In genomic region chr2:126655500-126656310, GRCh38 we compare ENCODE assay signal across 8 cellular contexts. TPM values are rescaled to one million over a fixed set of nuclear protein-coding genes. Genes with fewer than 3 reads are reported as not detected.
A peak's percentile ranks its signal among the peaks of the same experiment; 100 is the strongest.
DNase-seq lines count a peak whose midpoint lies in the region; ATAC-seq, FAIRE-seq and TF ChIP-seq lines count a peak whose summit lies in the region.

Gene GYPC, plus strand, starts transcription at chr2:126656158. Its CDS starts 106 bp downstream, at chr2:126656264.

- CTCF ChIA-PET in CD8-positive, alpha-beta memory T cell (lab: Charles Lee), result interaction anchor here (0.6 to 1.1 kb wide), 2 partner anchors 21 to 121 kb away, joined by 3 read pairs; no protein-coding TSS in a partner anchor
- CTCF ChIA-PET in activated CD8-positive, alpha-beta T cell treated with anti-CD3 and anti-CD28 coated beads for 36 hours (lab: Charles Lee), result interaction anchor here (1.3 to 3.1 kb wide), 2 partner anchors 121 to 128 kb away, joined by 3 to 13 read pairs; no protein-coding TSS in a partner anchor
- CTCF ChIA-PET in endothelial cell of umbilical vein (lab: Charles Lee), result no interaction called here

- H3K9me1 ChIP-seq in endothelial cell of umbilical vein (replicated peaks; ENCODE audit: control insufficient read depth, extremely low read depth, insufficient read depth, low read length), result no peaks in the 10 kb centered on the region

- H3K4me1 ChIP-seq in CD8-positive, alpha-beta memory T cell (ENCODE audit: insufficient read depth, low read length), result peaks cover 43% of the 10 kb centered on the region
- peaks cover 28% of the 10 kb centered on the region for H3K4me1 ChIP-seq in endothelial cell of umbilical vein (ENCODE audit: control insufficient read depth, extremely low read depth, insufficient read depth, low read length)
- peaks cover 52% of the 10 kb centered on the region for H3K4me1 ChIP-seq in mononuclear cell (ENCODE audit: insufficient read depth, low read length)
- H3K4me1 ChIP-seq in thoracic aorta (ENCODE audit: control insufficient read depth in 1 of 2, low read depth in 2 of 2), result peaks cover 18 to 50% of the 10 kb centered on the region in 2 donors

- no peaks in the 10 kb centered on the region for H3K36me3 ChIP-seq in CD8-positive, alpha-beta memory T cell (ENCODE audit: insufficient read depth, low read length)
- no peaks in the 10 kb centered on the region for H3K36me3 ChIP-seq in endothelial cell of umbilical vein (ENCODE audit: control insufficient read depth in 2 of 2, extremely low read depth in 1 of 2, insufficient read depth in 2 of 2, low read length in 2 of 2)
- no peaks in the 10 kb centered on the region for H3K36me3 ChIP-seq in thoracic aorta

- intact Hi-C loops in activated CD8-positive, alpha-beta T cell treated with anti-CD3 and anti-CD28 coated beads for 36 hours (cut with micrococcal nuclease), result loop anchor here (5.0 kb wide), 1 partner anchor 122 kb away; no protein-coding TSS in a partner anchor
- intact Hi-C loops in endothelial cell of umbilical vein (cut with micrococcal nuclease), result loop anchor here (5.0 kb wide), 2 partner anchors 122 to 407 kb away; no protein-coding TSS in a partner anchor

- H4K20me1 ChIP-seq in endothelial cell of umbilical vein (replicated peaks; ENCODE audit: control insufficient read depth, extremely low read depth, insufficient read depth, low read length), result no peaks in the 10 kb centered on the region

- no peaks in the 10 kb centered on the region for H3K27me3 ChIP-seq in CD8-positive, alpha-beta memory T cell (ENCODE audit: insufficient read depth, low read length, poor library complexity, severe bottlenecking)
- H3K27me3 ChIP-seq in endothelial cell of umbilical vein (ENCODE audit: control insufficient read depth in 2 of 2, insufficient read depth in 2 of 2, low read length in 2 of 2) (no peaks in the 10 kb centered on the region), mononuclear cell (ENCODE audit: insufficient read depth, low read length) (no peaks in the 10 kb centered on the region), thoracic aorta (replicated peaks; ENCODE audit: insufficient read depth) (no peaks in the 10 kb centered on the region)

- H2AFZ ChIP-seq in endothelial cell of umbilical vein (ENCODE audit: low read depth, low read length), result no peak within 1 kb of the TSS

- TF ChIP-seq CTCF in activated CD8-positive, alpha-beta T cell treated with anti-CD3 and anti-CD28 coated beads for 36 hours (IDR thresholded peaks at IDR 0.05), result no peak
- TF ChIP-seq CTCF in endothelial cell of umbilical vein (IDR thresholded peaks at IDR 0.05; ENCODE audit: extremely low read depth in 1 of 2, insufficient read depth in 1 of 2, low read depth in 1 of 2, low read length in 2 of 2) (no peak), thoracic aorta (IDR thresholded peaks at IDR 0.05) (no peak)

- peak; percentile 38 to 68 (median 61) for DNase-seq in CD8-positive, alpha-beta memory T cell
- DNase-seq in HK-2 (ENCODE audit: unreplicated experiment), result peak; percentile 41
- peak; percentile 71 for DNase-seq in activated CD8-positive, alpha-beta T cell treated with anti-CD3 and anti-CD28 coated beads for 36 hours
- DNase-seq in endothelial cell of umbilical vein (ENCODE audit: low read depth, low spot score), result no peak
- DNase-seq in thoracic aorta (ENCODE audit: low spot score), result peak; percentile 41
- no peak for DNase-seq in DMS79 treated with DMSO at 0.1 percent for 48 hours (lab: John Stamatoyannopoulos, UW)

- peak within 1 kb of the TSS; percentile 12 for H3K9ac ChIP-seq in endothelial cell of umbilical vein (replicated peaks; ENCODE audit: extremely low read depth, insufficient read depth, low read length)

- H3K9me3 ChIP-seq in CD8-positive, alpha-beta memory T cell (ENCODE audit: low read length), result no peaks in the 10 kb centered on the region
- no peaks in the 10 kb centered on the region for H3K9me3 ChIP-seq in endothelial cell of umbilical vein (replicated peaks; ENCODE audit: control insufficient read depth, insufficient read depth, low read length)
- no peaks in the 10 kb centered on the region for H3K9me3 ChIP-seq in mononuclear cell (ENCODE audit: low read depth, low read length)
- H3K9me3 ChIP-seq in thoracic aorta, result no peaks in the 10 kb centered on the region

- peak within 1 kb of the TSS; percentile 27 for H3K4me2 ChIP-seq in endothelial cell of umbilical vein (ENCODE audit: insufficient read depth, low read length)

- dilution Hi-C loops in endothelial cell of umbilical vein (cut with MboI; ENCODE audit: extremely low pct_ligation_motif_present, low sequenced_read_pairs), result no loop called here

- peak within 1 kb of the TSS; percentile 93 to 99 (median 96) for H3K4me3 Mint-ChIP-seq in CD8-positive, alpha-beta memory T cell
- H3K4me3 Mint-ChIP-seq in activated CD8-positive, alpha-beta T cell treated with anti-CD3 and anti-CD28 coated beads for 36 hours, result peak within 1 kb of the TSS; percentile 97

- peaks cover 45 to 50% (median 50%) of the 10 kb centered on the region in 3 donors for H3K4me1 Mint-ChIP-seq in CD8-positive, alpha-beta memory T cell
- peaks cover 39% of the 10 kb centered on the region for H3K4me1 Mint-ChIP-seq in activated CD8-positive, alpha-beta T cell treated with anti-CD3 and anti-CD28 coated beads for 36 hours (ENCODE audit: low read depth)

- POLR2A ChIA-PET in CD8-positive, alpha-beta memory T cell (lab: Charles Lee), result no interaction called here
- POLR2A ChIA-PET in activated CD8-positive, alpha-beta T cell treated with anti-CD3 and anti-CD28 coated beads for 36 hours (lab: Charles Lee), result interaction anchor here (1.0 to 1.8 kb wide), 2 partner anchors 12 to 15 kb away, joined by 3 to 4 read pairs; no protein-coding TSS in a partner anchor
- POLR2A ChIA-PET in endothelial cell of umbilical vein (lab: Charles Lee), result no interaction called here

- H3K27me3 Mint-ChIP-seq in CD8-positive, alpha-beta memory T cell, result peaks cover 0 to 3% of the 10 kb centered on the region in 2 donors
- no peaks in the 10 kb centered on the region for H3K27me3 Mint-ChIP-seq in activated CD8-positive, alpha-beta T cell treated with anti-CD3 and anti-CD28 coated beads for 36 hours

- no peaks in the 10 kb centered on the region for H3K79me2 ChIP-seq in endothelial cell of umbilical vein (ENCODE audit: control insufficient read depth, insufficient read depth, low read length)

- H3K9me3 Mint-ChIP-seq in CD8-positive, alpha-beta memory T cell, result peaks cover 0 to 1% (median 0%) of the 10 kb centered on the region in 5 donors
- H3K9me3 Mint-ChIP-seq in activated CD8-positive, alpha-beta T cell treated with anti-CD3 and anti-CD28 coated beads for 36 hours, result peaks cover 4% of the 10 kb centered on the region

- no peak for TF ChIP-seq POLR2A in endothelial cell of umbilical vein (IDR thresholded peaks at IDR 0.05; ENCODE audit: low read depth, low read length)

- peak within 1 kb of the TSS; percentile 74 for H3K4me3 ChIP-seq in CD8-positive, alpha-beta memory T cell (ENCODE audit: low read length)
- H3K4me3 ChIP-seq in endothelial cell of umbilical vein (replicated peaks in 1 of 3; ENCODE audit: insufficient read depth in 1 of 3, low read depth in 1 of 3, low read length in 3 of 3), result peak within 1 kb of the TSS in 2 of 3 experiments; percentile 19 to 29
- peak within 1 kb of the TSS; percentile 74 for H3K4me3 ChIP-seq in mononuclear cell (ENCODE audit: low read length)
- H3K4me3 ChIP-seq in thoracic aorta, result peak within 1 kb of the TSS; percentile 82

- H3K27ac ChIP-seq in CD8-positive, alpha-beta memory T cell (ENCODE audit: low read depth, low read length), result peak within 1 kb of the TSS; percentile 86
- H3K27ac ChIP-seq in endothelial cell of umbilical vein (ENCODE audit: insufficient read depth, low read depth, low read length) (peak within 1 kb of the TSS; percentile 23), thoracic aorta (peak within 1 kb of the TSS; percentile 91 to 98)

- ATAC-seq in GM21360 (IDR thresholded peaks at IDR 0.05; ENCODE audit: unreplicated experiment) (peak; percentile 37), thoracic aorta (ENCODE audit: insufficient number of reproducible peaks, low FRiP score, low read depth) (peak; percentile 63)
- ATAC-seq in activated CD8-positive, alpha-beta T cell treated with anti-CD3 and anti-CD28 coated beads for 36 hours, result peak; percentile 35

- no peak for FAIRE-seq in endothelial cell of umbilical vein (lab: Jason Lieb, UNC)

- H3K36me3 Mint-ChIP-seq in CD8-positive, alpha-beta memory T cell, result peaks cover 3 to 22% (median 5%) of the 10 kb centered on the region in 3 donors
- peaks cover 33% of the 10 kb centered on the region for H3K36me3 Mint-ChIP-seq in activated CD8-positive, alpha-beta T cell treated with anti-CD3 and anti-CD28 coated beads for 36 hours (ENCODE audit: low read depth)

- peak within 1 kb of the TSS; percentile 88 to 100 (median 99) for H3K27ac Mint-ChIP-seq in CD8-positive, alpha-beta memory T cell
- H3K27ac Mint-ChIP-seq in activated CD8-positive, alpha-beta T cell treated with anti-CD3 and anti-CD28 coated beads for 36 hours, result peak within 1 kb of the TSS; percentile 100

- no TSS peak for BruUV-seq in endothelial cell of umbilical vein (replicated peaks; lab: Mats Ljungman, UMichigan)

TF ChIP-seq in endothelial cell of umbilical vein, 7 proteins besides CTCF, POLR2A, EP300 and RAD21 (continues in another document):
- TF ChIP-seq FOS (IDR thresholded peaks at IDR 0.05; ENCODE audit: borderline replicate concordance, insufficient read depth, low read length) (no peak), GATA2 (IDR thresholded peaks at IDR 0.05; ENCODE audit: insufficient read depth, insufficient read length, low read depth, low read length) (no peak), JUN (IDR thresholded peaks at IDR 0.05; ENCODE audit: borderline replicate concordance, insufficient read depth, insufficient read length, low read depth) (no peak), MYC (IDR thresholded peaks at IDR 0.05; ENCODE audit: low read depth, low read length) (no peak), MAX (IDR thresholded peaks at IDR 0.05; ENCODE audit: insufficient read depth, insufficient read length) (no peak)

RNA-seq across cellular contexts. Expression of gene GYPC, which starts in this region (rescaled TPM):
- total RNA-seq in CD8-positive, alpha-beta memory T cell, result 100 to 1,000 TPM; 102 TPM
- polyA plus RNA-seq in CD8-positive, alpha-beta memory T cell, result 226 TPM
- total RNA-seq in activated CD8-positive, alpha-beta T cell treated with anti-CD3 and anti-CD28 coated beads for 36 hours, result 100 to 1,000 TPM; 172 to 173 TPM
- total RNA-seq in endothelial cell of umbilical vein (7.5 and 13.3 TPM in 2 replicates), mononuclear cell (132 TPM), thoracic aorta (100 to 1,000 TPM; 123 to 185 TPM)
- 3.5 and 4.3 TPM in 2 replicates for polyA plus RNA-seq in endothelial cell of umbilical vein
- 4.6 and 5.8 TPM in 2 replicates for polyA plus RNA-seq in endothelial cell of umbilical vein (2011; cell fraction: cytosol; rRNA removed)
- polyA plus RNA-seq in endothelial cell of umbilical vein (2011; cell fraction: nucleus; rRNA removed), result 1.8 and 2.2 TPM in 2 replicates
- polyA plus RNA-seq in endothelial cell of umbilical vein (2012), result 0.67 and 2.2 TPM in 2 replicates
- 5.9 and 15.3 TPM in 2 replicates for polyA minus RNA-seq in endothelial cell of umbilical vein
- polyA minus RNA-seq in endothelial cell of umbilical vein (2011; cell fraction: cytosol; rRNA and poly(A)+ RNA removed), result not detected
- polyA minus RNA-seq in endothelial cell of umbilical vein (2011; cell fraction: nucleus; rRNA and poly(A)+ RNA removed), result 0.67 TPM in 1 of 2 replicates, not detected in the other

Comparison
In these comparisons a context has a peak if more than half of its experiments do, and no peak if none do; other contexts are left out.
1. RNA of gene GYPC (polyA plus RNA-seq): 226 TPM in CD8-positive, alpha-beta memory T cell (single experiment); 0.67 to 5.8 TPM in endothelial cell of umbilical vein; every median in the first group is over 10 times any median in the second.
2. DNase-seq: peak in CD8-positive, alpha-beta memory T cell (5 of 5), HK-2 (single experiment), activated CD8-positive, alpha-beta T cell treated with anti-CD3 and anti-CD28 coated beads for 36 hours (single experiment) and thoracic aorta (single experiment); none in endothelial cell of umbilical vein (single experiment) and DMS79 treated with DMSO at 0.1 percent for 48 hours (single experiment).
3. H3K27ac ChIP-seq: peak in every context shown above with its lines; median percentile 94 in thoracic aorta; 86 in CD8-positive, alpha-beta memory T cell; 23 in endothelial cell of umbilical vein.
4. H3K4me3 ChIP-seq: peak in every context shown above with its lines; median percentile 82 in thoracic aorta; 74 in CD8-positive, alpha-beta memory T cell; 74 in mononuclear cell; 24 in endothelial cell of umbilical vein.
5. Peak in every context shown above with its lines, with median percentiles within 50 percentile points of each other: ATAC-seq.